24 cellular contexts compared by ENCODE assay signal in genomic region chr16:88121886-88122580, GRCh38.
"Had no signal": no experiment of that assay in that cellular context is flagged by ENCODE, and none has a peak within 500 bp of the region (broad histone marks: within the 10 kb centered on the region; RNA-seq: fewer than 3 reads in every experiment).

No MANE protein-coding gene starts in this region.

- H3K27me3 Mint-ChIP-seq: natural killer cell treated with Interleukin-12 subunit alpha and Interleukin-12 subunit beta and Interleukin-15 and Interleukin-18, amount 100 ng/mL, for 72 hours had no signal

- H3K27me3 ChIP-seq: spleen had no signal

- H3K36me3 Mint-ChIP-seq: natural killer cell treated with Interleukin-12 subunit alpha and Interleukin-12 subunit beta and Interleukin-15 and Interleukin-18, amount 100 ng/mL, for 72 hours; stimulated activated naive B cell treated with anti-CD40 and anti-IgM and Interleukin-4, amounts not matched to agents 10 μg/mL and 1 μg/mL and 100 μg/mL, for 72 hours had no signal

- H3K4me1 Mint-ChIP-seq: stimulated activated naive B cell treated with anti-CD40 and anti-IgM and Interleukin-4, amounts not matched to agents 10 μg/mL and 1 μg/mL and 100 μg/mL, for 72 hours had no signal

- H3K9ac ChIP-seq: parathyroid adenoma had no signal

- H2AFZ ChIP-seq: parathyroid adenoma had no signal

- H3K27ac Mint-ChIP-seq: dendritic cell treated with granulocyte-macrophage colony-stimulating factor and Interleukin-4, amounts not matched to agents 40 ng/mL and 50 ng/mL, for 4 days; effector memory CD8-positive, alpha-beta T cell; natural killer cell treated with Interleukin-12 subunit alpha and Interleukin-12 subunit beta and Interleukin-15 and Interleukin-18, amount 100 ng/mL, for 72 hours; stimulated activated naive B cell treated with anti-CD40 and anti-IgM and Interleukin-4, amounts not matched to agents 10 μg/mL and 1 μg/mL and 100 μg/mL, for 72 hours had no signal

- H3K9me3 ChIP-seq: esophagus muscularis mucosa, psoas muscle, spleen, stomach, thoracic aorta had no signal

- H3K9me3 Mint-ChIP-seq: dendritic cell treated with granulocyte-macrophage colony-stimulating factor and Interleukin-4, amounts not matched to agents 40 ng/mL and 50 ng/mL, for 4 days; effector memory CD8-positive, alpha-beta T cell; natural killer cell treated with Interleukin-12 subunit alpha and Interleukin-12 subunit beta and Interleukin-15 and Interleukin-18, amount 100 ng/mL, for 72 hours had no signal

- H3K4me1 ChIP-seq: parathyroid adenoma, psoas muscle, spleen, stomach had no signal

- ATAC-seq: effector memory CD8-positive, alpha-beta T cell; left lobe of liver; natural killer cell treated with Interleukin-12 subunit alpha and Interleukin-12 subunit beta and Interleukin-15 and Interleukin-18, amount 100 ng/mL, for 72 hours; psoas muscle; sciatic nerve; stimulated activated naive B cell treated with anti-CD40 and anti-IgM and Interleukin-4, amounts not matched to agents 10 μg/mL and 1 μg/mL and 100 μg/mL, for 72 hours had no signal

- H3K27ac ChIP-seq: epithelial cell of prostate, esophagus muscularis mucosa, parathyroid adenoma, psoas muscle, spleen, stomach, thoracic aorta had no signal

- H3K4me3 ChIP-seq: esophagus muscularis mucosa, psoas muscle, spleen, stomach, thoracic aorta had no signal

- H3K4me3 Mint-ChIP-seq: dendritic cell treated with granulocyte-macrophage colony-stimulating factor and Interleukin-4, amounts not matched to agents 40 ng/mL and 50 ng/mL, for 4 days; effector memory CD8-positive, alpha-beta T cell; natural killer cell treated with Interleukin-12 subunit alpha and Interleukin-12 subunit beta and Interleukin-15 and Interleukin-18, amount 100 ng/mL, for 72 hours; stimulated activated naive B cell treated with anti-CD40 and anti-IgM and Interleukin-4, amounts not matched to agents 10 μg/mL and 1 μg/mL and 100 μg/mL, for 72 hours had no signal

- H3K36me3 ChIP-seq: esophagus muscularis mucosa, spleen, stomach, thoracic aorta had no signal

- DNase-seq: cerebellar nuclear complex; effector memory CD8-positive, alpha-beta T cell; head of caudate nucleus; hippocampal formation; kidney glomerular epithelial cell; mammary epithelial cell; midbrain; nucleus accumbens; retina; spleen; stimulated activated CD4-positive, alpha-beta T cell treated with anti-CD3 and anti-CD28 coated beads, Interleukin-2, amount 100 ng/mL, for 24 hours; stimulated activated CD4-positive, alpha-beta T cell treated with anti-CD3 and anti-CD28 coated beads, Interleukin-4, amount 100 ng/mL, for 4 hours; stimulated activated naive B cell treated with anti-CD40 and anti-IgM and Interleukin-4, amounts not matched to agents 10 μg/mL and 1 μg/mL and 100 μg/mL, for 72 hours; stomach; substantia nigra had no signal
